1 cellular context compared by ENCODE assay signal in genomic region chr17:4939554-4939803, GRCh38.
A peak's percentile ranks its signal among the peaks of the same experiment; 100 is the strongest.
TF ChIP-seq lines count a peak whose summit lies in the region.

No MANE protein-coding gene starts in this region.

TF ChIP-seq in HepG2, 621 proteins besides CTCF, POLR2A, EP300 and RAD21 (continued from another document):
- peak; percentile 83 for TF ChIP-seq AGO2 (optimal IDR thresholded peaks at IDR 0.05; ENCODE audit: low read depth, low read length)
- no peak for TF ChIP-seq ZNF672 (CRISPR knock-in tag; IDR thresholded peaks at IDR 0.05)
- no peak for TF ChIP-seq ESRRA (CRISPR knock-in tag; IDR thresholded peaks at IDR 0.05; ENCODE audit: low read depth)
- no peak for TF ChIP-seq KDM5B (CRISPR knock-in tag; IDR thresholded peaks at IDR 0.05; ENCODE audit: borderline replicate concordance)
- no peak for TF ChIP-seq DDIT3 (CRISPR knock-in tag; IDR thresholded peaks at IDR 0.05)
- TF ChIP-seq HOXA9 (CRISPR knock-in tag; IDR thresholded peaks at IDR 0.05; ENCODE audit: borderline replicate concordance): no peak
- TF ChIP-seq NCOR1 (IDR thresholded peaks at IDR 0.05; ENCODE audit: borderline replicate concordance, low read length): no peak; the same call in 1 of the 2 replicates
- TF ChIP-seq GFI1 (CRISPR knock-in tag; IDR thresholded peaks at IDR 0.05; ENCODE audit: borderline replicate concordance): no peak
- TF ChIP-seq PRDM10 (CRISPR knock-in tag; IDR thresholded peaks at IDR 0.05; ENCODE audit: low read depth): no peak
- no peak for TF ChIP-seq MEF2D (CRISPR knock-in tag; IDR thresholded peaks at IDR 0.05)
- no peak for TF ChIP-seq IRF9 (CRISPR knock-in tag; IDR thresholded peaks at IDR 0.05; ENCODE audit: borderline replicate concordance)
- TF ChIP-seq NCOA5 (CRISPR knock-in tag; IDR thresholded peaks at IDR 0.05): no peak
- TF ChIP-seq ZNF766 (CRISPR knock-in tag; IDR thresholded peaks at IDR 0.05; ENCODE audit: borderline replicate concordance): no peak
- TF ChIP-seq ZNF670 (CRISPR knock-in tag; IDR thresholded peaks at IDR 0.05; ENCODE audit: borderline replicate concordance): 0 out of 2 replicates have a peak, but pooled peaks have one; percentile 43
- TF ChIP-seq ZNF10 (CRISPR knock-in tag; IDR thresholded peaks at IDR 0.05; ENCODE audit: borderline replicate concordance, low read depth): no peak
- 0 out of 2 replicates have a peak, but pooled peaks have one; percentile 45 for TF ChIP-seq PRDM15 (CRISPR knock-in tag; IDR thresholded peaks at IDR 0.05)
- TF ChIP-seq RBM39 (IDR thresholded peaks at IDR 0.05; ENCODE audit: low read depth, low read length, poor library complexity, severe bottlenecking): peak; percentile 24
- no peak for TF ChIP-seq XBP1 (CRISPR knock-in tag; IDR thresholded peaks at IDR 0.05)
- 0 out of 2 replicates have a peak, but pooled peaks have one; percentile 31 for TF ChIP-seq KAT7 (CRISPR knock-in tag; IDR thresholded peaks at IDR 0.05; ENCODE audit: borderline replicate concordance)
- no peak for TF ChIP-seq GATAD1 (CRISPR knock-in tag; IDR thresholded peaks at IDR 0.05)
- no peak for TF ChIP-seq SP140L (CRISPR knock-in tag; IDR thresholded peaks at IDR 0.05; ENCODE audit: borderline replicate concordance)
- TF ChIP-seq ZNF883 (CRISPR knock-in tag; IDR thresholded peaks at IDR 0.05; ENCODE audit: not compliant biosample characterization): no peak
- TF ChIP-seq REXO4 (CRISPR knock-in tag; IDR thresholded peaks at IDR 0.05; ENCODE audit: borderline replicate concordance): no peak
- no peak for TF ChIP-seq ZFP36L1 (CRISPR knock-in tag; IDR thresholded peaks at IDR 0.05)
- no peak for TF ChIP-seq ATM (IDR thresholded peaks at IDR 0.05; ENCODE audit: borderline replicate concordance)
- no peak for TF ChIP-seq MATR3 (CRISPR knock-in tag; IDR thresholded peaks at IDR 0.05)
- TF ChIP-seq DRAP1 (CRISPR knock-in tag; IDR thresholded peaks at IDR 0.05): no peak
- TF ChIP-seq ZNF678 (CRISPR knock-in tag; IDR thresholded peaks at IDR 0.05): 0 out of 2 replicates have a peak, but pooled peaks have one; percentile 34
- TF ChIP-seq MXD1 (CRISPR knock-in tag; IDR thresholded peaks at IDR 0.05): no peak
- TF ChIP-seq ZNF264 (CRISPR knock-in tag; IDR thresholded peaks at IDR 0.05): 0 out of 2 replicates have a peak, but pooled peaks have one; percentile 17
- TF ChIP-seq PBX2 (CRISPR knock-in tag; IDR thresholded peaks at IDR 0.05): no peak
- TF ChIP-seq ZNF101 (CRISPR knock-in tag; IDR thresholded peaks at IDR 0.05; ENCODE audit: borderline replicate concordance, low read depth): no peak
- TF ChIP-seq HMG20A (CRISPR knock-in tag; IDR thresholded peaks at IDR 0.05; ENCODE audit: borderline replicate concordance): no peak
- TF ChIP-seq STAT5B (CRISPR knock-in tag; IDR thresholded peaks at IDR 0.05): no peak
- TF ChIP-seq ZNF3 (CRISPR knock-in tag; IDR thresholded peaks at IDR 0.05): no peak
- no peak for TF ChIP-seq ADNP (CRISPR knock-in tag; IDR thresholded peaks at IDR 0.05)
- peak; percentile 67; the same call in 1 of the 2 replicates for TF ChIP-seq HDAC1 (CRISPR knock-in tag; IDR thresholded peaks at IDR 0.05)
- no peak for TF ChIP-seq ZBTB33 (CRISPR knock-in tag; IDR thresholded peaks at IDR 0.05)
- TF ChIP-seq ZNF484 (CRISPR knock-in tag; IDR thresholded peaks at IDR 0.05; ENCODE audit: borderline replicate concordance, low read depth): no peak
- no peak for TF ChIP-seq ERF (CRISPR knock-in tag; IDR thresholded peaks at IDR 0.05)
TF ChIP-seq in HepG2: peak in this region for 20.
